In the genomic region with DNA sequence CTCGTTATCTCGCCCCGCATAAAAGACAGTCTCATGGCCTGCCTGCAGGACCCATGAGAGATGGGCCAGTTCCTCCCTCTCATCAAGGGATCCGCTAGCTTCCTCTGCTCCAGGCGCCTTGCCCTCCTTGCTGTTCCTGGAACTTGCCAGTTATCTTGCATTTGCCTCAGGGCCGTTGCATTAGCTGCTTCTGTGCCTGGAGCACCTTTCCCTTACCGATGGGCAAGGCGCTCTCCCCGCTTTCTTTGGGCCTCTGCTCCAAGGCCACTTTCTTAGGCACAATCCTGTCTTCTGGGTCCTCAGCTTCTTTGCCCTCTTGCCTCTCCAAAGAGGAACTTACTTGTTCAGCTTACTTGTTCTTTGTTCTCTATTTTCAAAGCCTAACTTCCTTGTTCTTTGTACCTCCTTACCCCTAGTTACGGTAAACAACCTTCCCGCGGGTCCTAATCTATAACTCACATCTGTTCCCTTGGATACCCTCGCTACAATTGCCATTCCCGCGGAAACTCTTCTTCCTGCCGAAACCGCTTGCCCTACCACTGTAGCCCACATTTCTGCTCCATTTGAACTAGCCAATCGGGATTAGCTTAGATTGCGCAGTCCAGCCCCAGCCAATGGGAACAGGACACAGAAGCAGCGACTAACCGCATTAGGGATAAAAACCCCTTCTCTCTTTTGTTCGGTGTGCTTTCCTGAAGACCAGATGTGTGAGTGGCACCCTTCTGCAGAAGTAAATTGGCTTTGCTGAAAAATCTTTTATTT, we compare ENCODE assay signal across 9 cellular contexts. TPM values are rescaled to one million over a fixed set of nuclear protein-coding genes. Genes with fewer than 3 reads are reported as not detected.
DNase-seq lines count a peak whose midpoint lies in the region; ATAC-seq and TF ChIP-seq lines count a peak whose summit lies in the region.
"Had no signal": no experiment of that assay in that cellular context is flagged by ENCODE, and none has a peak within 500 bp of the region (broad histone marks: within the 10 kb centered on the region; RNA-seq: fewer than 3 reads in every experiment).

No MANE protein-coding gene starts in this region.

- peak overlapping the region; percentile 70 to 76 for H3K9ac ChIP-seq in duodenal mucosa (ENCODE audit: low read depth in 1 of 2, low read length in 2 of 2)

- no peaks in the 10 kb centered on the region for H3K27me3 ChIP-seq in GM23338 (ENCODE audit: insufficient read depth)
- no peaks in the 10 kb centered on the region for H3K27me3 ChIP-seq in duodenal mucosa (ENCODE audit: control insufficient read depth in 1 of 2, insufficient read depth in 2 of 2, low read length in 2 of 2)

- DNase-seq in GM23338 (ENCODE audit: low spot score) (peak; percentile 60), OCI-M1 (lab: John Stamatoyannopoulos, UW) (peak; percentile 95), dedifferentiated amniotic fluid mesenchymal stem cell (ENCODE audit: extremely low spot score) (no peak)
- no peak for DNase-seq in natural killer cell treated with Interleukin-12 subunit alpha and Interleukin-12 subunit beta and Interleukin-15 and Interleukin-18, amount 100 ng/mL, for 72 hours (ENCODE audit: low spot score)

- H3K27ac ChIP-seq in GM23338 (ENCODE audit: low read depth) (no peak overlapping the region), duodenal mucosa (ENCODE audit: low read depth, low read length) (peak overlapping the region; percentile 85)

- TF ChIP-seq CTCF in GM23338 (conservative IDR thresholded peaks at IDR 0.05; ENCODE audit: low read depth in 2 of 2): no peak

- no peaks in the 10 kb centered on the region for H3K9me3 ChIP-seq in duodenal mucosa (ENCODE audit: control insufficient read depth in 1 of 2, low read length in 2 of 2)

- ATAC-seq in GM23338 (no peak), GM21381 (IDR thresholded peaks at IDR 0.05; ENCODE audit: unreplicated experiment) (no peak), GM19463 (IDR thresholded peaks at IDR 0.05; ENCODE audit: unreplicated experiment) (no peak)
- no peak for ATAC-seq in natural killer cell treated with Interleukin-12 subunit alpha and Interleukin-12 subunit beta and Interleukin-15 and Interleukin-18, amount 100 ng/mL, for 72 hours
- no peak for ATAC-seq in activated CD4-positive, CD25-positive, alpha-beta regulatory T cell treated with anti-CD3 and anti-CD28 coated beads, Interleukin-2, amount 50 U/mL, for 24 hours

- no peaks in the 10 kb centered on the region for H3K9me2 ChIP-seq in GM23338 (ENCODE audit: insufficient read depth)

- H3K36me3 Mint-ChIP-seq in GM23338 (ENCODE audit: low read depth): peaks cover 14% of the 10 kb centered on the region
- no peaks in the 10 kb centered on the region for H3K36me3 Mint-ChIP-seq in natural killer cell treated with Interleukin-12 subunit alpha and Interleukin-12 subunit beta and Interleukin-15 and Interleukin-18, amount 100 ng/mL, for 72 hours

- peak overlapping the region; percentile 90 for H2AFZ ChIP-seq in GM23338

- H3K79me2 ChIP-seq in GM23338 (replicated peaks; ENCODE audit: insufficient read depth): peaks cover 39% of the 10 kb centered on the region

- peak overlapping the region; percentile 73 for H3K4me2 ChIP-seq in GM23338

- peaks cover 28% of the 10 kb centered on the region for H3K4me1 Mint-ChIP-seq in GM23338
- H3K4me1 Mint-ChIP-seq in natural killer cell treated with Interleukin-12 subunit alpha and Interleukin-12 subunit beta and Interleukin-15 and Interleukin-18, amount 100 ng/mL, for 72 hours (ENCODE audit: low read depth in 2 of 2): peaks cover 45 to 46% of the 10 kb centered on the region in 2 donors

- H3K9me3 Mint-ChIP-seq in GM23338: no peaks in the 10 kb centered on the region; the same call in 2 of the 3 replicates
- H3K9me3 Mint-ChIP-seq in natural killer cell treated with Interleukin-12 subunit alpha and Interleukin-12 subunit beta and Interleukin-15 and Interleukin-18, amount 100 ng/mL, for 72 hours: no peaks in the 10 kb centered on the region

- H4K20me1 ChIP-seq in GM23338 (replicated peaks; ENCODE audit: insufficient read depth): peaks cover 29% of the 10 kb centered on the region

- H3K4me3 ChIP-seq in GM23338 (peak overlapping the region; percentile 44), duodenal mucosa (ENCODE audit: low read depth in 1 of 2, low read length in 2 of 2) (peak overlapping the region; percentile 65 to 69)

- no peaks in the 10 kb centered on the region; the same call in 1 of the 2 replicates for H3F3A ChIP-seq in GM23338 (replicated peaks; ENCODE audit: low read depth)

- no peak overlapping the region for H3K27ac Mint-ChIP-seq in GM23338
- peak overlapping the region; percentile 23 to 81 for H3K27ac Mint-ChIP-seq in natural killer cell treated with Interleukin-12 subunit alpha and Interleukin-12 subunit beta and Interleukin-15 and Interleukin-18, amount 100 ng/mL, for 72 hours

- no peaks in the 10 kb centered on the region; the same call in none of the 2 replicates for H3K36me3 ChIP-seq in GM23338 (ENCODE audit: insufficient read depth)
- peaks cover 4 to 18% of the 10 kb centered on the region in 2 donors for H3K36me3 ChIP-seq in duodenal mucosa (ENCODE audit: control insufficient read depth in 1 of 2, insufficient read depth in 2 of 2, low read length in 2 of 2)

- peaks cover 10% of the 10 kb centered on the region for H3K27me3 Mint-ChIP-seq in GM23338 (ENCODE audit: insufficient read depth, low read depth, poor library complexity)
- peaks cover 15 to 18% of the 10 kb centered on the region in 2 donors for H3K27me3 Mint-ChIP-seq in natural killer cell treated with Interleukin-12 subunit alpha and Interleukin-12 subunit beta and Interleukin-15 and Interleukin-18, amount 100 ng/mL, for 72 hours

- H3K4me3 Mint-ChIP-seq in GM23338: peak overlapping the region; percentile 90
- peak overlapping the region; percentile 91 for H3K4me3 Mint-ChIP-seq in natural killer cell treated with Interleukin-12 subunit alpha and Interleukin-12 subunit beta and Interleukin-15 and Interleukin-18, amount 100 ng/mL, for 72 hours

- peaks cover 10% of the 10 kb centered on the region; the same call in 1 of the 2 replicates for H3K4me1 ChIP-seq in GM23338 (ENCODE audit: insufficient read depth)
- H3K4me1 ChIP-seq in duodenal mucosa (ENCODE audit: control insufficient read depth in 1 of 2, insufficient read depth in 2 of 2, low read length in 2 of 2): peaks cover 54 to 56% of the 10 kb centered on the region in 2 donors

TF ChIP-seq in GM23338, 12 proteins besides CTCF, POLR2A, EP300 and RAD21 (continues in another document):
- TF ChIP-seq, protein P1, sequence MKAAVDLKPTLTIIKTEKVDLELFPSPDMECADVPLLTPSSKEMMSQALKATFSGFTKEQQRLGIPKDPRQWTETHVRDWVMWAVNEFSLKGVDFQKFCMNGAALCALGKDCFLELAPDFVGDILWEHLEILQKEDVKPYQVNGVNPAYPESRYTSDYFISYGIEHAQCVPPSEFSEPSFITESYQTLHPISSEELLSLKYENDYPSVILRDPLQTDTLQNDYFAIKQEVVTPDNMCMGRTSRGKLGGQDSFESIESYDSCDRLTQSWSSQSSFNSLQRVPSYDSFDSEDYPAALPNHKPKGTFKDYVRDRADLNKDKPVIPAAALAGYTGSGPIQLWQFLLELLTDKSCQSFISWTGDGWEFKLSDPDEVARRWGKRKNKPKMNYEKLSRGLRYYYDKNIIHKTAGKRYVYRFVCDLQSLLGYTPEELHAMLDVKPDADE (IDR thresholded peaks at IDR 0.05): no peak
- no peak for TF ChIP-seq ZNF114 (CRISPR knock-in tag; IDR thresholded peaks at IDR 0.05)
- TF ChIP-seq ZNF331 (CRISPR knock-in tag; IDR thresholded peaks at IDR 0.05; ENCODE audit: low read depth): no peak

RNA-seq across cellular contexts. Expression of a gene that starts 0.9 kb away (rescaled TPM):
- total RNA-seq in GM23338 (2014; rRNA removed; shearing (Covaris generic)): 48.9 and 52.6 TPM in 2 replicates
- polyA plus RNA-seq in GM23338 (2016; fragmentation: Nextera tagmentation; extraction: Ambion mirVana): 84.9 and 92.2 TPM in 2 replicates
- 10 to 100 TPM; 73.6 to 99.9 TPM for total RNA-seq in natural killer cell treated with Interleukin-12 subunit alpha and Interleukin-12 subunit beta and Interleukin-15 and Interleukin-18, amount 100 ng/mL, for 72 hours

RNA-seq across cellular contexts. Expression of a gene that starts 23.7 kb away (rescaled TPM):
- total RNA-seq in GM23338 (2014; rRNA removed; shearing (Covaris generic)): not detected in 2 replicates
- 0.29 TPM in 1 of 2 replicates, not detected in the other for polyA plus RNA-seq in GM23338 (2016; fragmentation: Nextera tagmentation; extraction: Ambion mirVana)
- total RNA-seq in natural killer cell treated with Interleukin-12 subunit alpha and Interleukin-12 subunit beta and Interleukin-15 and Interleukin-18, amount 100 ng/mL, for 72 hours: not detected
- total RNA-seq: LHCN-M2 had no signal

Comparison
In these comparisons a context has a peak if more than half of its experiments do, and no peak if none do; other contexts are left out.
1. DNase-seq: peak in GM23338 (single experiment) and OCI-M1 (single experiment); none in natural killer cell treated with Interleukin-12 subunit alpha and Interleukin-12 subunit beta and Interleukin-15 and Interleukin-18, amount 100 ng/mL, for 72 hours (single experiment) and dedifferentiated amniotic fluid mesenchymal stem cell (single experiment).